Comparison of ENCODE assay signal across 21 cellular contexts in the genomic region with DNA sequence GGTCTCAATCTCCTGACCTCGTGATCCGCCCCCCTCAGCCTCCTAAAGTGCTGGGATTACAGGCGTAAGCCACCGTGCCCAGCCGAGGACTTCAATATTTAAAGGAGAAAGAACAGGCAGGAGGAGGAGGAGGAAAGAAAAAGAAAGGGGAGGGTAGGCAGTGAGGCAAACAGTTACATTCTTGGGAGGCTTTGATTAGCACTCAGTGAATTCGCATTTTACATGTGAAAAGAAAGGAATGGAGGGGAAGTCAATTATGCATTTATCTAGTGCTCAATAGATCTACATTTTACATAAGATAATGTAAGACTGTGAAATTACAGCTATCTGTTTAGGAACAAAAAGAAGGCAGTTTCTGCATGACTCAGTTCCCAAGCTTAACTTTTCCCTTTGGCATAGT.
"Had no signal": no experiment of that assay in that cellular context is flagged by ENCODE, and none has a peak within 500 bp of the region (broad histone marks: within the 10 kb centered on the region; RNA-seq: fewer than 3 reads in every experiment).

No MANE protein-coding gene starts in this region.

- H3K4me1 ChIP-seq: lower lobe of right lung, right lobe of liver had no signal

- H3K36me3 ChIP-seq: esophagus squamous epithelium, heart right ventricle, left lung, lower lobe of right lung, right lobe of liver had no signal

- H3K27me3 ChIP-seq: body of pancreas, esophagus squamous epithelium, left lung, right lobe of liver had no signal

- H3K27ac ChIP-seq: body of pancreas, epithelial cell of prostate, esophagus squamous epithelium, heart right ventricle, left lung, lower lobe of right lung, right lobe of liver had no signal

- H3K4me3 ChIP-seq: body of pancreas, esophagus squamous epithelium, heart right ventricle, left lung, lower lobe of right lung, mucosa of descending colon, right lobe of liver had no signal

- DNase-seq: activated CD4-positive, alpha-beta T cell treated with anti-CD3 and anti-CD28 coated beads for 36 hours; activated CD4-positive, CD25-positive, alpha-beta regulatory T cell; activated naive CD4-positive, alpha-beta T cell; activated T-cell treated with anti-CD3 and anti-CD28 coated beads for 4 hours; activated T-cell treated with anti-CD3 and anti-CD28 coated beads, Interleukin-2, amount 50 U/mL, for 72 hours; aorta; body of pancreas; dermis blood vessel endothelial cell; effector CD4-positive, alpha-beta T cell; esophagus squamous epithelium; foreskin melanocyte; heart right ventricle; left lung; lower lobe of right lung; mesenchymal stem cell; mucosa of descending colon; right lobe of liver; stimulated activated CD4-positive, alpha-beta T cell treated with anti-CD3 and anti-CD28 coated beads, Interleukin-2, amount 100 ng/mL, for 48 hours; stimulated activated naive CD4-positive, alpha-beta T cell treated with Interleukin-2 at 50 U/mL for 16 hours; trophoblast cell had no signal

- H3K9me3 ChIP-seq: body of pancreas, esophagus squamous epithelium, heart right ventricle, left lung, lower lobe of right lung, mucosa of descending colon, right lobe of liver had no signal
